In genomic region chr5:142425286-142426065, GRCh38 we compare ENCODE assay signal across 16 cellular contexts.
DNase-seq lines count a peak whose midpoint lies in the region; ATAC-seq and TF ChIP-seq lines count a peak whose summit lies in the region.
"Had no signal": no experiment of that assay in that cellular context is flagged by ENCODE, and none has a peak within 500 bp of the region (broad histone marks: within the 10 kb centered on the region; RNA-seq: fewer than 3 reads in every experiment).

No MANE protein-coding gene starts in this region.

- no peak for ATAC-seq in GM19455 (IDR thresholded peaks at IDR 0.05; ENCODE audit: unreplicated experiment)
- ATAC-seq: activated CD4-positive, CD25-positive, alpha-beta regulatory T cell treated with anti-CD3 and anti-CD28 coated beads, Interleukin-2, amount 50 U/mL, for 24 hours; PC-3 had no signal

- H3K9ac ChIP-seq in BLaER1 (peak overlapping the region; percentile 63; the same call in 1 of the 2 replicates), HUES48 (ENCODE audit: low read depth, low read length) (no peak overlapping the region), endodermal cell (ENCODE audit: extremely low read depth, low read length, poor library complexity, severe bottlenecking) (no peak overlapping the region)

- whole genome bisulfite sequencing in endodermal cell (ENCODE audit: insufficient coverage in 1 of 2, insufficient read length in 1 of 2), 2 experiments = 92% methylated on average over 6 to 7 of the region's 7 CpGs

- DNase-seq in endodermal cell (peak; percentile 24), inferior parietal cortex (ENCODE audit: extremely low spot score) (no peak), NCI-H1417 treated with DMSO at 0.1 percent for 48 hours (lab: John Stamatoyannopoulos, UW) (no peak), RKO (ENCODE audit: low spot score) (no peak)
- DNase-seq: anterior cingulate cortex, COR-L47, GF-D8, NCI-H1436, NCI-H510A treated with DMSO at 0.1 percent for 48 hours had no signal

- H3K27ac Mint-ChIP-seq in endodermal cell = peak overlapping the region; percentile 52

- H3K4me1 ChIP-seq in BLaER1 (peaks cover 82% of the 10 kb centered on the region), HUES48 (ENCODE audit: control insufficient read depth, insufficient read depth, low read length) (peaks cover 14% of the 10 kb centered on the region), endodermal cell (ENCODE audit: control insufficient read depth, insufficient read depth, low read length) (peaks cover 7% of the 10 kb centered on the region), neuron (ENCODE audit: insufficient read depth, low read length) (peaks cover 20% of the 10 kb centered on the region)

- no peaks in the 10 kb centered on the region for H3K27me3 ChIP-seq in BLaER1
- no peaks in the 10 kb centered on the region for H3K27me3 ChIP-seq in HUES48 (ENCODE audit: control insufficient read depth, insufficient read depth, low read length)
- H3K27me3 ChIP-seq in endodermal cell (ENCODE audit: control insufficient read depth, insufficient read depth, low read length, poor library complexity, severe bottlenecking) = no peaks in the 10 kb centered on the region
- H3K27me3 ChIP-seq in neuron (ENCODE audit: insufficient read depth, low read length) = no peaks in the 10 kb centered on the region

- peak overlapping the region; percentile 85 for H3K4me2 ChIP-seq in BLaER1

- peak overlapping the region; percentile 71 for H2AFZ ChIP-seq in neuron (ENCODE audit: low read depth, low read length)

- H3K4me3 ChIP-seq in BLaER1 (no peak overlapping the region), HUES48 (ENCODE audit: low read depth, low read length) (no peak overlapping the region), endodermal cell (ENCODE audit: low read length) (no peak overlapping the region), neuron (ENCODE audit: low read length) (peak overlapping the region; percentile 21)
- H3K4me3 ChIP-seq: K562 had no signal

- H4K20me1 ChIP-seq in BLaER1 = no peaks in the 10 kb centered on the region

- no peaks in the 10 kb centered on the region for H3K36me3 Mint-ChIP-seq in endodermal cell (ENCODE audit: low read depth)

- no peak for TF ChIP-seq CTCF in endodermal cell (conservative IDR thresholded peaks at IDR 0.05)

- H3K27ac ChIP-seq in BLaER1 = peak overlapping the region; percentile 67; the same call in 1 of the 2 replicates
- H3K27ac ChIP-seq in HUES48 (ENCODE audit: low read depth, low read length) = peak overlapping the region; percentile 90
- no peak overlapping the region for H3K27ac ChIP-seq in endodermal cell (ENCODE audit: low read depth, low read length)

- H3K4me3 Mint-ChIP-seq in endodermal cell = no peak overlapping the region

- no peaks in the 10 kb centered on the region for H3K27me3 Mint-ChIP-seq in endodermal cell (ENCODE audit: insufficient read depth)

- no peaks in the 10 kb centered on the region for H3K9me3 Mint-ChIP-seq in endodermal cell

- peaks cover 26% of the 10 kb centered on the region for H3K4me1 Mint-ChIP-seq in endodermal cell

- peaks cover 14% of the 10 kb centered on the region for H3K9me3 ChIP-seq in BLaER1
- no peaks in the 10 kb centered on the region for H3K9me3 ChIP-seq in HUES48 (ENCODE audit: control insufficient read depth, insufficient read depth, low read length)
- no peaks in the 10 kb centered on the region for H3K9me3 ChIP-seq in endodermal cell (ENCODE audit: control insufficient read depth, low read length)
- no peaks in the 10 kb centered on the region for H3K9me3 ChIP-seq in neuron (ENCODE audit: low read length)

- H3K36me3 ChIP-seq in BLaER1 (no peaks in the 10 kb centered on the region), HUES48 (ENCODE audit: control insufficient read depth, insufficient read depth, low read length) (no peaks in the 10 kb centered on the region), endodermal cell (ENCODE audit: control insufficient read depth, insufficient read depth, low read length) (no peaks in the 10 kb centered on the region), neuron (ENCODE audit: insufficient read depth, low read length) (no peaks in the 10 kb centered on the region)
